Comparison of ENCODE assay signal across 27 cellular contexts in genomic region chr5:108686676-108687075, GRCh38.
"Had no signal": no experiment of that assay in that cellular context is flagged by ENCODE, and none has a peak within 500 bp of the region (broad histone marks: within the 10 kb centered on the region; RNA-seq: fewer than 3 reads in every experiment).

No MANE protein-coding gene starts in this region.

- H3K4me1 ChIP-seq: adrenal gland, ascending aorta, breast epithelium, colonic mucosa had no signal

- ATAC-seq: activated CD4-positive, alpha-beta T cell treated with anti-CD3 and anti-CD28 coated beads for 36 hours; activated T-helper 17 cell treated with anti-CD3 and anti-CD28 coated beads, Interleukin-2, amount 50 U/mL, for 72 hours; gastroesophageal sphincter; heart left ventricle; natural killer cell; psoas muscle; right cardiac atrium; stimulated activated naive CD8-positive, alpha-beta T cell treated with anti-CD3 and anti-CD28 coated beads, Interleukin-15, Interleukin-2, amounts not matched to agents 100 U/mL and 50 U/mL, for 24 hours; T-cell had no signal

- H3K36me3 ChIP-seq: adrenal gland, ascending aorta, breast epithelium, colonic mucosa, esophagus squamous epithelium, gastroesophageal sphincter, heart left ventricle, left ventricle myocardium inferior, ovary, upper lobe of left lung had no signal

- DNase-seq: activated B cell treated with CpG ODN at 0.5 μM for 24 hours; activated CD4-positive, alpha-beta T cell treated with anti-CD3 and anti-CD28 coated beads for 36 hours; activated CD4-positive, alpha-beta T cell treated with anti-CD3 and anti-CD28 coated beads, Interleukin-2, amount 50 U/mL, for 4 hours; activated CD8-positive, alpha-beta memory T cell treated with anti-CD3 and anti-CD28 coated beads for 24 hours; activated CD8-positive, alpha-beta memory T cell treated with anti-CD3 and anti-CD28 coated beads, Interleukin-2, amount 50 U/mL, for 4 hours; activated naive CD4-positive, alpha-beta T cell; activated T-cell treated with anti-CD3 and anti-CD28 coated beads, Interleukin-2, amount 50 U/mL, for 24 hours; adrenal gland; colonic mucosa; dorsolateral prefrontal cortex; effector memory CD8-positive, alpha-beta T cell; esophagus squamous epithelium; heart left ventricle; left ventricle myocardium inferior; midbrain; natural killer cell; ovary; psoas muscle; right cardiac atrium; stimulated activated CD4-positive, alpha-beta T cell treated with anti-CD3 and anti-CD28 coated beads, Interleukin-4, amount 100 ng/mL, for 24 hours; stimulated activated naive CD8-positive, alpha-beta T cell treated with anti-CD3 and anti-CD28 coated beads, Interleukin-15, Interleukin-2, amounts not matched to agents 100 U/mL and 50 U/mL, for 24 hours; T-cell; upper lobe of left lung had no signal

- H3K9me3 ChIP-seq: adrenal gland, ascending aorta, breast epithelium, colonic mucosa, esophagus squamous epithelium, gastroesophageal sphincter, heart left ventricle, left ventricle myocardium inferior, ovary, psoas muscle, upper lobe of left lung had no signal
